In genomic region chr5:78574731-78575161, GRCh38 we compare ENCODE assay signal across 1 cellular context.
TF ChIP-seq lines count a peak whose summit lies in the region.

No MANE protein-coding gene starts in this region.

TF ChIP-seq in SK-N-SH treated with all-trans-retinoic acid at 6 μM for 48 hours, 23 proteins besides CTCF, POLR2A, EP300 and RAD21 (continued from another document):
- no peak for TF ChIP-seq POU6F1 (CRISPR knock-in tag; IDR thresholded peaks at IDR 0.05; ENCODE audit: borderline replicate concordance, low read depth)
- TF ChIP-seq ZNF70 (CRISPR knock-in tag; IDR thresholded peaks at IDR 0.05), result no peak
- no peak for TF ChIP-seq ZC3H10 (CRISPR knock-in tag; IDR thresholded peaks at IDR 0.05)
- TF ChIP-seq ZNF565 (CRISPR knock-in tag; conservative IDR thresholded peaks at IDR 0.05; ENCODE audit: low read depth), result no peak
